ENCODE assay signal across 23 cellular contexts in the genomic region with DNA sequence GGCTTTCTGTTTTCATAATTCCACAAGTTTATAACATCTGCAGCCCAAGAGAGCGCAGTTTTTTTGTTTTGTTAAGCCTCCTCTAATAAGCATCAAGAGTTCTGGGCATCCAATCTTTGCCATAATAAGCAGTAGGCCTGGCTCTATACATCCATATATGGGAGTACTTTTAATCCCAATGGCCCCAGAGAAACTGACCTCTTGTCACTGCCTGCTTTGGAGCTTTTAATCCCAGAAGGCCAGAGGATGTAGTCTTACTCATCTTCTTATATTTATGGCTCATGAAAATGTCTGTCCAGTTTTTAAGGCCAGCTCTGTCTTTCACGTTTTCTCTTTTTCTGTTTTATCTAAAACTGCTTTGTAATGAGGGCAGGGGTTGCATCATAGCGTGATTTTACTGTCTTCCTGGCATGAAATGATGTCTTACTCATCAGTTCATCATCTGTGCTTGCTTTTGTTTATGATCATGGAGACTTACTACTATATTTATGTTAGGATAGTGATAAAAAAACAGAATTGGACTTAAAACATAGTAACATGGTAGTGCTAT.
DNase-seq lines count a peak whose midpoint lies in the region; ATAC-seq, FAIRE-seq and TF ChIP-seq lines count a peak whose summit lies in the region.
"Had no signal": no experiment of that assay in that cellular context is flagged by ENCODE, and none has a peak within 500 bp of the region (broad histone marks: within the 10 kb centered on the region; RNA-seq: fewer than 3 reads in every experiment).

No MANE protein-coding gene starts in this region.

- DNase-seq in HepG2 (ENCODE audit: low spot score) (no peak), right lobe of liver (no peak), T1000 (lab: John Stamatoyannopoulos, UW) (peak; percentile 46), fibroblast of lung (ENCODE audit: low read depth in 2 of 2) (peak; percentile 23 to 86), middle frontal gyrus (ENCODE audit: extremely low spot score, low spot score) (no peak), GM10248 (ENCODE audit: extremely low spot score) (no peak), foreskin fibroblast (no peak)
- DNase-seq: ACHN; activated T-cell treated with anti-CD3 and anti-CD28 coated beads, Interleukin-2, amount 50 U/mL, for 24 hours; CD8-positive, alpha-beta T cell; central memory CD4-positive, alpha-beta T cell; GM23248; islet precursor cell; natural killer cell; NCI-H2029; NCI-H510A; spleen; stimulated activated naive B cell treated with anti-CD40 and anti-IgM and Interleukin-4, amounts not matched to agents 10 μg/mL and 1 μg/mL and 100 μg/mL, for 72 hours had no signal

- WGBS in HepG2 (ENCODE audit: low lambda C conversion rate): 22% methylated on average over 3 of the region's 3 CpGs
- 36% methylated on average over 3 of the region's 3 CpGs for WGBS in right lobe of liver (ENCODE audit: insufficient coverage, low coverage, low lambda C conversion rate, missing lambda C conversion rate)

- H3K4me2 ChIP-seq in HepG2 (ENCODE audit: low read depth, low read length) (no peak overlapping the region), fibroblast of lung (ENCODE audit: extremely low read depth, insufficient read depth, low read length) (no peak overlapping the region)

- H3K27ac ChIP-seq in HepG2 (ENCODE audit: extremely low read length, insufficient read depth, low read length) (no peak overlapping the region), right lobe of liver (no peak overlapping the region), fibroblast of lung (ENCODE audit: insufficient read depth, low read length) (no peak overlapping the region)
- H3K27ac ChIP-seq: GM23248, SK-N-MC, spleen, upper lobe of left lung had no signal

- POLR2A ChIA-PET in HepG2 (lab: Yijun Ruan, JAX): no interaction called here
- POLR2A ChIA-PET in GM10248 (lab: Yijun Ruan, JAX): no interaction called here

- no TSS peak for BruUV-seq in HepG2 (replicated peaks; lab: Mats Ljungman, UMichigan)

- H3K36me3 ChIP-seq in HepG2 (replicated peaks in 1 of 2; ENCODE audit: control insufficient read depth in 1 of 2, insufficient read depth in 2 of 2, low read length in 2 of 2): no peaks in the 10 kb centered on the region
- no peaks in the 10 kb centered on the region for H3K36me3 ChIP-seq in right lobe of liver
- no peaks in the 10 kb centered on the region for H3K36me3 ChIP-seq in fibroblast of lung (ENCODE audit: control insufficient read depth, insufficient read depth, low read length)
- H3K36me3 ChIP-seq: spleen, upper lobe of left lung had no signal

- no peaks in the 10 kb centered on the region for H3K79me2 ChIP-seq in HepG2 (ENCODE audit: insufficient read depth, low read length)
- H3K79me2 ChIP-seq in fibroblast of lung (ENCODE audit: control insufficient read depth, insufficient read depth, low read length): no peaks in the 10 kb centered on the region

- TF ChIP-seq EP300 in HepG2 (IDR thresholded peaks at IDR 0.05; ENCODE audit: low read depth in 2 of 2, low read length in 2 of 2) (no peak), HepG2 (CRISPR knock-in tag; IDR thresholded peaks at IDR 0.05; ENCODE audit: borderline replicate concordance) (no peak)

- H3K4me3 ChIP-seq in HepG2 (replicated peaks in 1 of 3; ENCODE audit: insufficient read depth in 1 of 3, low read depth in 2 of 3, low read length in 3 of 3) (no peak overlapping the region), right lobe of liver (no peak overlapping the region), fibroblast of lung (replicated peaks in 1 of 4; ENCODE audit: control extremely low read depth in 1 of 4, insufficient read depth in 1 of 4, low read depth in 3 of 4, low read length in 4 of 4) (no peak overlapping the region), foreskin fibroblast (ENCODE audit: low read depth in 1 of 2, low read length in 2 of 2) (no peak overlapping the region)
- H3K4me3 ChIP-seq: GM23248, SK-N-MC, spleen, upper lobe of left lung had no signal

- CTCF ChIA-PET in HepG2 (lab: Yijun Ruan, JAX; ENCODE audit: low intra/inter-chr PET ratio, low total read pairs): no interaction called here
- CTCF ChIA-PET in GM10248 (lab: Yijun Ruan, JAX): no interaction called here

- ATAC-seq in HepG2 (no peak), right lobe of liver (no peak), GM18520 (IDR thresholded peaks at IDR 0.05; ENCODE audit: unreplicated experiment) (no peak)
- ATAC-seq: activated naive CD4-positive, alpha-beta T cell treated with anti-CD3 and anti-CD28 coated beads, Interleukin-2, amount 50 U/mL, for 72 hours; CD8-positive, alpha-beta T cell; natural killer cell; stimulated activated naive B cell treated with anti-CD40 and anti-IgM and Interleukin-4, amounts not matched to agents 10 μg/mL and 1 μg/mL and 100 μg/mL, for 72 hours had no signal

- TF ChIP-seq CTCF in HepG2 (CRISPR knock-in tag; IDR thresholded peaks at IDR 0.05): no peak
- TF ChIP-seq CTCF in right lobe of liver (IDR thresholded peaks at IDR 0.05): no peak
- TF ChIP-seq CTCF in fibroblast of lung (conservative IDR thresholded peaks at IDR 0.05 in 1 of 2, IDR thresholded peaks at IDR 0.05 in 1 of 2; ENCODE audit: low read depth in 1 of 2, low read length in 2 of 2): no peak
- TF ChIP-seq CTCF in GM10248 (IDR thresholded peaks at IDR 0.05; ENCODE audit: control extremely low read depth, extremely low read depth, low read depth, missing control alignments): no peak
- TF ChIP-seq CTCF in foreskin fibroblast (IDR thresholded peaks at IDR 0.05; ENCODE audit: low read depth, low read length): no peak

- TF ChIP-seq POLR2A in HepG2 (IDR thresholded peaks at IDR 0.05; ENCODE audit: insufficient read depth in 1 of 2, low read depth in 2 of 2, low read length in 2 of 2): no peak
- TF ChIP-seq POLR2A in right lobe of liver (IDR thresholded peaks at IDR 0.05): no peak

- H3K9ac ChIP-seq in HepG2 (ENCODE audit: insufficient read depth, low read depth, low read length) (no peak overlapping the region), fibroblast of lung (ENCODE audit: insufficient read depth, low read length) (no peak overlapping the region)
- H3K9ac ChIP-seq: GM23248 had no signal

- H3K27me3 ChIP-seq in HepG2 (ENCODE audit: control insufficient read depth in 1 of 2, insufficient read depth in 2 of 2, low read length in 2 of 2): no peaks in the 10 kb centered on the region
- no peaks in the 10 kb centered on the region for H3K27me3 ChIP-seq in right lobe of liver
- H3K27me3 ChIP-seq in fibroblast of lung (ENCODE audit: control insufficient read depth, insufficient read depth, low read length): no peaks in the 10 kb centered on the region
- H3K27me3 ChIP-seq: spleen, upper lobe of left lung had no signal

- in situ Hi-C loops in HepG2 (cut with HindIII; ENCODE audit: extremely low pct_ligation_motif_present, low pct_unique_long_range_greater_than_20kb): no loop called here

- intact Hi-C loops in HepG2 (cut with micrococcal nuclease; ENCODE audit: unreplicated experiment): no loop called here
- intact Hi-C loops in right lobe of liver (cut with DNase I): no loop called here

- H4K20me1 ChIP-seq in HepG2 (ENCODE audit: insufficient read depth, low read length): no peaks in the 10 kb centered on the region
- H4K20me1 ChIP-seq in fibroblast of lung (ENCODE audit: control insufficient read depth, extremely low read depth, insufficient read depth, low read length): no peaks in the 10 kb centered on the region

- TF ChIP-seq RAD21 in HepG2 (CRISPR knock-in tag; IDR thresholded peaks at IDR 0.05): no peak

- H3K9me3 ChIP-seq in HepG2 (ENCODE audit: low read length) (peaks cover 27% of the 10 kb centered on the region), right lobe of liver (no peaks in the 10 kb centered on the region), fibroblast of lung (ENCODE audit: control insufficient read depth, insufficient read depth, low read depth, low read length) (no peaks in the 10 kb centered on the region)
- H3K9me3 ChIP-seq: upper lobe of left lung had no signal

- FAIRE-seq in HepG2 (lab: Jason Lieb, UNC): no peak
- FAIRE-seq: GM12892 had no signal

- H2AFZ ChIP-seq in HepG2 (ENCODE audit: low read length): no peak overlapping the region
- H2AFZ ChIP-seq in fibroblast of lung (ENCODE audit: low read length): no peak overlapping the region
- H2AFZ ChIP-seq: GM23248 had no signal

- H3K4me1 ChIP-seq in HepG2 (ENCODE audit: insufficient read depth, low read length): no peaks in the 10 kb centered on the region
- no peaks in the 10 kb centered on the region for H3K4me1 ChIP-seq in right lobe of liver
- no peaks in the 10 kb centered on the region for H3K4me1 ChIP-seq in fibroblast of lung (ENCODE audit: control insufficient read depth, extremely low read depth, insufficient read depth, low read length)
- H3K4me1 ChIP-seq: spleen, upper lobe of left lung had no signal

TF ChIP-seq in HepG2, 621 proteins besides CTCF, POLR2A, EP300 and RAD21:
- TF ChIP-seq, protein P1, sequence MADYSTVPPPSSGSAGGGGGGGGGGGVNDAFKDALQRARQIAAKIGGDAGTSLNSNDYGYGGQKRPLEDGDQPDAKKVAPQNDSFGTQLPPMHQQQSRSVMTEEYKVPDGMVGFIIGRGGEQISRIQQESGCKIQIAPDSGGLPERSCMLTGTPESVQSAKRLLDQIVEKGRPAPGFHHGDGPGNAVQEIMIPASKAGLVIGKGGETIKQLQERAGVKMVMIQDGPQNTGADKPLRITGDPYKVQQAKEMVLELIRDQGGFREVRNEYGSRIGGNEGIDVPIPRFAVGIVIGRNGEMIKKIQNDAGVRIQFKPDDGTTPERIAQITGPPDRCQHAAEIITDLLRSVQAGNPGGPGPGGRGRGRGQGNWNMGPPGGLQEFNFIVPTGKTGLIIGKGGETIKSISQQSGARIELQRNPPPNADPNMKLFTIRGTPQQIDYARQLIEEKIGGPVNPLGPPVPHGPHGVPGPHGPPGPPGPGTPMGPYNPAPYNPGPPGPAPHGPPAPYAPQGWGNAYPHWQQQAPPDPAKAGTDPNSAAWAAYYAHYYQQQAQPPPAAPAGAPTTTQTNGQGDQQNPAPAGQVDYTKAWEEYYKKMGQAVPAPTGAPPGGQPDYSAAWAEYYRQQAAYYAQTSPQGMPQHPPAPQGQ (CRISPR knock-in tag; IDR thresholded peaks at IDR 0.05; ENCODE audit: borderline replicate concordance): no peak
- 0 out of 2 replicates have a peak, but pooled peaks have one; percentile 2 for TF ChIP-seq CEBPB (IDR thresholded peaks at IDR 0.05; ENCODE audit: borderline replicate concordance, low read depth, low read length)

Comparison
In these comparisons a context has a peak if more than half of its experiments do, and no peak if none do; other contexts are left out.
1. DNase-seq: peak in T1000 (single experiment) and fibroblast of lung (2 of 2); none in HepG2 (single experiment), right lobe of liver (0 of 3), middle frontal gyrus (single experiment), GM10248 (single experiment) and foreskin fibroblast (0 of 2).